In genomic region chrX:153686677-153687057, GRCh38 we compare ENCODE assay signal across 6 cellular contexts. TPM values are rescaled to one million over a fixed set of nuclear protein-coding genes. Genes with fewer than 3 reads are reported as not detected.
A peak's percentile ranks its signal among the peaks of the same experiment; 100 is the strongest.
DNase-seq lines count a peak whose midpoint lies in the region; TF ChIP-seq lines count a peak whose summit lies in the region.
"Not testable (repeated sequence)": the region's sequence is repeated elsewhere in the genome, so short reads cannot be mapped to it uniquely, and the experiment has no call there.
"Had no signal": no experiment of that assay in that cellular context is flagged by ENCODE, and none has a peak within 500 bp of the region (broad histone marks: within the 10 kb centered on the region; RNA-seq: fewer than 3 reads in every experiment).

No MANE protein-coding gene starts in this region.

- DNase-seq in T-helper 2 cell treated with Interferon-gamma antibody and Interleukin-4, amounts not matched to agents 5 μg/mL and 100 μg/mL, for 36 hours (ENCODE audit: low spot score); progenitor cell of endocrine pancreas (ENCODE audit: low spot score, unreplicated experiment): not testable (repeated sequence)

- not testable (repeated sequence) for H3K9me3 Mint-ChIP-seq in T-helper 2 cell treated with Interferon-gamma antibody and Interleukin-4, amounts not matched to agents 5 μg/mL and 100 μg/mL, for 36 hours; progenitor cell of endocrine pancreas (ENCODE audit: low read depth)

- not testable (repeated sequence) for H3K4me1 Mint-ChIP-seq in T-helper 2 cell treated with Interferon-gamma antibody and Interleukin-4, amounts not matched to agents 5 μg/mL and 100 μg/mL, for 36 hours (ENCODE audit: low read depth); progenitor cell of endocrine pancreas (ENCODE audit: low read depth)

- TF ChIP-seq CTCF in progenitor cell of endocrine pancreas (IDR thresholded peaks at IDR 0.05; ENCODE audit: unreplicated experiment): not testable (repeated sequence)

- H3K9me3 ChIP-seq in ES-I3 (ENCODE audit: control insufficient read depth, insufficient read depth, low read length); iPS-15b (ENCODE audit: control insufficient read depth, insufficient read depth, low read length): not testable (repeated sequence)

- H3K27ac Mint-ChIP-seq in T-helper 2 cell treated with Interferon-gamma antibody and Interleukin-4, amounts not matched to agents 5 μg/mL and 100 μg/mL, for 36 hours: not testable (repeated sequence)
- peak overlapping the region; percentile 37 for H3K27ac Mint-ChIP-seq in progenitor cell of endocrine pancreas

- H3K4me3 ChIP-seq in iPS-15b (ENCODE audit: low read depth, low read length): peak overlapping the region; percentile 43

- peaks cover 14% of the 10 kb centered on the region for H3K27me3 Mint-ChIP-seq in T-helper 2 cell treated with Interferon-gamma antibody and Interleukin-4, amounts not matched to agents 5 μg/mL and 100 μg/mL, for 36 hours (ENCODE audit: low read depth)
- not testable (repeated sequence) for H3K27me3 Mint-ChIP-seq in progenitor cell of endocrine pancreas

- not testable (repeated sequence) for H3K36me3 Mint-ChIP-seq in T-helper 2 cell treated with Interferon-gamma antibody and Interleukin-4, amounts not matched to agents 5 μg/mL and 100 μg/mL, for 36 hours (ENCODE audit: low read depth); progenitor cell of endocrine pancreas (ENCODE audit: insufficient read depth)

- peak overlapping the region; percentile 19 for H3K4me3 Mint-ChIP-seq in T-helper 2 cell treated with Interferon-gamma antibody and Interleukin-4, amounts not matched to agents 5 μg/mL and 100 μg/mL, for 36 hours
- H3K4me3 Mint-ChIP-seq in progenitor cell of endocrine pancreas (ENCODE audit: low read depth): not testable (repeated sequence)

- H3K9ac ChIP-seq in ES-I3 (ENCODE audit: low read depth, low read length): peak overlapping the region; percentile 29; the same call in 1 of the 2 replicates
- H3K9ac ChIP-seq in iPS-15b (ENCODE audit: low read depth, low read length): not testable (repeated sequence)

- peaks cover 17% of the 10 kb centered on the region; the same call in 1 of the 2 replicates for H3K4me1 ChIP-seq in ES-I3 (ENCODE audit: insufficient read depth, low read length)
- H3K4me1 ChIP-seq in iPS-15b (ENCODE audit: control insufficient read depth, insufficient read depth, low read length): not testable (repeated sequence)

- H3K27me3 ChIP-seq in iPS-15b (ENCODE audit: control insufficient read depth, insufficient read depth, low read length): not testable (repeated sequence)

- not testable (repeated sequence) for H3K36me3 ChIP-seq in ES-I3 (ENCODE audit: insufficient read depth, low read length); iPS-15b (ENCODE audit: control insufficient read depth, insufficient read depth, low read length)

RNA-seq across cellular contexts. Expression of gene SLC6A8, which starts 1.1 kb away (rescaled TPM):
- total RNA-seq in progenitor cell of endocrine pancreas: 52.2 and 55.7 TPM in 2 replicates

RNA-seq across cellular contexts. Expression of gene PNCK, which starts 13.1 kb away (rescaled TPM):
- total RNA-seq in progenitor cell of endocrine pancreas: 5.4 and 6.1 TPM in 2 replicates

RNA-seq across cellular contexts. Expression of gene BCAP31, which starts 37.5 kb away (rescaled TPM):
- 142 and 149 TPM in 2 replicates for total RNA-seq in progenitor cell of endocrine pancreas

RNA-seq across cellular contexts. Expression of gene ABCD1, which starts 38.0 kb away (rescaled TPM):
- 15.2 and 15.3 TPM in 2 replicates for total RNA-seq in progenitor cell of endocrine pancreas

RNA-seq across cellular contexts. Expression of gene DUSP9, which starts 39.7 kb away (rescaled TPM):
- 35.7 and 36.5 TPM in 2 replicates for total RNA-seq in progenitor cell of endocrine pancreas
- total RNA-seq: HT-29, mononuclear cell had no signal
